8 cellular contexts compared by ENCODE assay signal in the genomic region with DNA sequence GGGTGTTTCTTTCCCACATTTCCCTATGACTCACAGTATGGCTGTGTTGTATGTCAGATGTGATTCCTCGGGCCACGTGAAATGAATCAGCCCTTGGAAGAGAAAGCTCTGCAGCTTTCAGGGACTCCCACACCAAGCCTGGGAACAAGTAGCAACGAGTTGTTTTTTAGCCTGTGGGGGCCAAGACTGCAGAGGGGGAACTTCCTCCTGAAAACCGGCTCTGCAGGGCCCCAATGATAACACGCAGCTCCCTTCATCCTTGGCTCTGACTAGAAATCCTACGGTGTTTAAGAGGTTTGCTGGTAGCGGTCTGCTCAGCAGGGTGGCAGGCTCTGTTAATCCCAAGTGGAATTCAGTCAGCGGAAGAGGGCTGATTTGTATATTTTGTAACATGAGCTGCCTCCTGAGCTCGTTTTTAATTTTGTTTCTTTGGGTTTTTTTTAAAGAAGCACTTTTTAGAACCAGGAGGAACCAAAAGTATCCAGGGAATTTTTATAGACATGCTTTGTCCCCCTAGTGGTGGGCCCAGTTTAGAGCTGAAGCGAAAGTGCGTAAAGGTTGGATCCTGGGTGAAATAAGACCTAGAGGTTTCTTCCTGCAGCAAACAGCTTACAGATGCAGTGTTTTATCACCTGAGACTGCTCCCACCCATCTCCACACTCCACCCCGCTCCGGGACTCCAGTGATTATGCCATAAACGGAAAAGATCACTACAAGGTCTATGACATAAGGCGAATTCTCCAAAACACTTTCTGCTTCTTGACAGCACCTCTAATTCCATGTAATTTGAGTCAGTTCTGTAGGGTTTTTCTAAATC. TPM values are rescaled to one million over a fixed set of nuclear protein-coding genes. Genes with fewer than 3 reads are reported as not detected.
A peak's percentile ranks its signal among the peaks of the same experiment; 100 is the strongest.
DNase-seq lines count a peak whose midpoint lies in the region; ATAC-seq, FAIRE-seq and TF ChIP-seq lines count a peak whose summit lies in the region.

No MANE protein-coding gene starts in this region.

- peak; percentile 91 for FAIRE-seq in RCC 7860 (lab: Jason Lieb, UNC)

- peaks cover 23% of the 10 kb centered on the region in 2 experiments for H3K4me1 ChIP-seq in HCT116 (ENCODE audit: control insufficient read depth in 1 of 2, insufficient read depth in 2 of 2, low read length in 2 of 2)

- CTCF ChIA-PET in AG04450 (lab: Charles Lee): interaction anchor here (0.6 to 1.7 kb wide), 80 partner anchors 9 to 391 kb away, joined by 3 to 37 read pairs (median 4); no protein-coding TSS in a partner anchor
- CTCF ChIA-PET in HCT116 (lab: Charles Lee): interaction anchor here (0.6 to 1.6 kb wide), 19 partner anchors 9 to 272 kb away, joined by 3 to 20 read pairs (median 4); no protein-coding TSS in a partner anchor

- RAD21 ChIA-PET in HCT116 (lab: Charles Lee; ENCODE audit: low non-redundant PET in 1 of 2, low total read pairs in 2 of 2, uncharacterized antibody in 2 of 2, unreplicated experiment in 2 of 2): interaction anchor here in 1 of 2 experiments (1.7 kb wide), 1 partner anchor 272 kb away, joined by 5 read pairs; no protein-coding TSS in a partner anchor

- TF ChIP-seq RAD21 in HCT116 (IDR thresholded peaks at IDR 0.05; ENCODE audit: low read depth): no peak; the same call in 1 of the 2 replicates

- H3K9me3 ChIP-seq in AG04450 (ENCODE audit: control insufficient read depth, insufficient read depth, low read length) (no peaks in the 10 kb centered on the region), HCT116 (ENCODE audit: control insufficient read depth in 1 of 2, insufficient read depth in 1 of 2, low read depth in 1 of 2, low read length in 2 of 2) (no peaks in the 10 kb centered on the region)

- TF ChIP-seq POLR2A in HCT116 (IDR thresholded peaks at IDR 0.05; ENCODE audit: borderline replicate concordance, extremely low read depth, insufficient read depth, insufficient read length): no peak

- no peaks in the 10 kb centered on the region for H3K9me2 ChIP-seq in HCT116 (ENCODE audit: insufficient read depth)

- H2AFZ ChIP-seq in HCT116 (ENCODE audit: low read depth, low read length, poor library complexity, severe bottlenecking): peak overlapping the region; percentile 84

- peak; percentile 83 for DNase-seq in AG04450 (ENCODE audit: low read depth, low spot score)
- DNase-seq in HCT116 (ENCODE audit: low read depth, low spot score): peak; percentile 62
- DNase-seq in RCC 7860 (ENCODE audit: low spot score): peak; percentile 89
- DNase-seq in myocyte (ENCODE audit: low read depth): peak; percentile 95

- intact Hi-C loops in HCT116 (cut with micrococcal nuclease): loop anchor here (1.0 kb wide), 1 partner anchor 273 kb away; no protein-coding TSS in a partner anchor

- ATAC-seq in HCT116 (peak; percentile 86), esophagus mucosa (peak; percentile 93), HG02852 (IDR thresholded peaks at IDR 0.05; ENCODE audit: unreplicated experiment) (no peak), GM21737 (IDR thresholded peaks at IDR 0.05; ENCODE audit: unreplicated experiment) (no peak), GM21576 (IDR thresholded peaks at IDR 0.05; ENCODE audit: unreplicated experiment) (no peak)

- H3K4me3 ChIP-seq in AG04450 (ENCODE audit: low read depth, low read length): peak overlapping the region; percentile 50
- peak overlapping the region; percentile 34 to 54 for H3K4me3 ChIP-seq in HCT116 (replicated peaks in 1 of 2; ENCODE audit: low read depth in 1 of 2, low read length in 2 of 2)

- peak; percentile 88 for TF ChIP-seq CTCF in AG04450 (IDR thresholded peaks at IDR 0.05; ENCODE audit: low read depth, low read length)
- peak; percentile 54 to 95 (median 85); a peak in 5 of 6 replicates for TF ChIP-seq CTCF in HCT116 (IDR thresholded peaks at IDR 0.05 in 2 of 3, conservative IDR thresholded peaks at IDR 0.05 in 1 of 3; ENCODE audit: borderline replicate concordance in 1 of 3, insufficient read depth in 1 of 3, low read depth in 2 of 3, low read length in 2 of 3)

- peak overlapping the region; percentile 78 for H3K4me2 ChIP-seq in HCT116 (ENCODE audit: low read length)

- no peaks in the 10 kb centered on the region for H3K27me3 ChIP-seq in AG04450 (ENCODE audit: control insufficient read depth, insufficient read depth, low read length)
- H3K27me3 ChIP-seq in HCT116 (ENCODE audit: insufficient read depth, low read length): no peaks in the 10 kb centered on the region

- peak overlapping the region; percentile 38 for H3K9ac ChIP-seq in HCT116 (ENCODE audit: low read length)

- H3K36me3 ChIP-seq in HCT116 (ENCODE audit: control insufficient read depth in 1 of 2, insufficient read depth in 2 of 2, low read length in 2 of 2): no peaks in the 10 kb centered on the region

- H3K27ac ChIP-seq in AG04450 (ENCODE audit: low read depth, low read length): peak overlapping the region; percentile 93
- peak overlapping the region; percentile 78 for H3K27ac ChIP-seq in HCT116 (ENCODE audit: low read depth, low read length)

- no TSS peak for BruUV-seq in HCT116 (replicated peaks; lab: Mats Ljungman, UMichigan)

- H4K20me1 ChIP-seq in HCT116 (ENCODE audit: insufficient read depth): no peaks in the 10 kb centered on the region

- no peaks in the 10 kb centered on the region for H3K79me2 ChIP-seq in HCT116 (ENCODE audit: insufficient read depth, low read length)

- POLR2A ChIA-PET in AG04450 (lab: Yijun Ruan, JAX): interaction anchor here (0.5 to 1.4 kb wide), 7 partner anchors 11 to 272 kb away, joined by 3 to 6 read pairs (median 4); no protein-coding TSS in a partner anchor
- POLR2A ChIA-PET in HCT116 (lab: Charles Lee): no interaction called here

TF ChIP-seq in HCT116, 20 proteins besides CTCF, POLR2A, EP300 and RAD21 (continues in another document):
- TF ChIP-seq, protein P1, sequence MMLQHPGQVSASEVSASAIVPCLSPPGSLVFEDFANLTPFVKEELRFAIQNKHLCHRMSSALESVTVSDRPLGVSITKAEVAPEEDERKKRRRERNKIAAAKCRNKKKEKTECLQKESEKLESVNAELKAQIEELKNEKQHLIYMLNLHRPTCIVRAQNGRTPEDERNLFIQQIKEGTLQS (IDR thresholded peaks at IDR 0.05): no peak
- TF ChIP-seq, protein P2, sequence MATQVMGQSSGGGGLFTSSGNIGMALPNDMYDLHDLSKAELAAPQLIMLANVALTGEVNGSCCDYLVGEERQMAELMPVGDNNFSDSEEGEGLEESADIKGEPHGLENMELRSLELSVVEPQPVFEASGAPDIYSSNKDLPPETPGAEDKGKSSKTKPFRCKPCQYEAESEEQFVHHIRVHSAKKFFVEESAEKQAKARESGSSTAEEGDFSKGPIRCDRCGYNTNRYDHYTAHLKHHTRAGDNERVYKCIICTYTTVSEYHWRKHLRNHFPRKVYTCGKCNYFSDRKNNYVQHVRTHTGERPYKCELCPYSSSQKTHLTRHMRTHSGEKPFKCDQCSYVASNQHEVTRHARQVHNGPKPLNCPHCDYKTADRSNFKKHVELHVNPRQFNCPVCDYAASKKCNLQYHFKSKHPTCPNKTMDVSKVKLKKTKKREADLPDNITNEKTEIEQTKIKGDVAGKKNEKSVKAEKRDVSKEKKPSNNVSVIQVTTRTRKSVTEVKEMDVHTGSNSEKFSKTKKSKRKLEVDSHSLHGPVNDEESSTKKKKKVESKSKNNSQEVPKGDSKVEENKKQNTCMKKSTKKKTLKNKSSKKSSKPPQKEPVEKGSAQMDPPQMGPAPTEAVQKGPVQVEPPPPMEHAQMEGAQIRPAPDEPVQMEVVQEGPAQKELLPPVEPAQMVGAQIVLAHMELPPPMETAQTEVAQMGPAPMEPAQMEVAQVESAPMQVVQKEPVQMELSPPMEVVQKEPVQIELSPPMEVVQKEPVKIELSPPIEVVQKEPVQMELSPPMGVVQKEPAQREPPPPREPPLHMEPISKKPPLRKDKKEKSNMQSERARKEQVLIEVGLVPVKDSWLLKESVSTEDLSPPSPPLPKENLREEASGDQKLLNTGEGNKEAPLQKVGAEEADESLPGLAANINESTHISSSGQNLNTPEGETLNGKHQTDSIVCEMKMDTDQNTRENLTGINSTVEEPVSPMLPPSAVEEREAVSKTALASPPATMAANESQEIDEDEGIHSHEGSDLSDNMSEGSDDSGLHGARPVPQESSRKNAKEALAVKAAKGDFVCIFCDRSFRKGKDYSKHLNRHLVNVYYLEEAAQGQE (IDR thresholded peaks at IDR 0.05; ENCODE audit: low read depth): no peak
- no peak for TF ChIP-seq EZH2 (IDR thresholded peaks at IDR 0.05)
- no peak for TF ChIP-seq CEBPB (IDR thresholded peaks at IDR 0.05; ENCODE audit: low read depth)
- TF ChIP-seq SRF (IDR thresholded peaks at IDR 0.05; ENCODE audit: low read depth): no peak
- peak; percentile 41; the same call in 1 of the 2 replicates for TF ChIP-seq SP1 (IDR thresholded peaks at IDR 0.05; ENCODE audit: low read depth)
- TF ChIP-seq EGR1 (IDR thresholded peaks at IDR 0.05; ENCODE audit: low read depth): no peak
- TF ChIP-seq ZFX (IDR thresholded peaks at IDR 0.05): no peak
- TF ChIP-seq FOSL1 (IDR thresholded peaks at IDR 0.05; ENCODE audit: low read depth): peak; percentile 77
- peak; percentile 11 for TF ChIP-seq TCF7L2 (IDR thresholded peaks at IDR 0.05; ENCODE audit: borderline replicate concordance, extremely low read depth, insufficient read depth, insufficient read length)
- TF ChIP-seq YY1 (IDR thresholded peaks at IDR 0.05; ENCODE audit: extremely low read depth, insufficient replicate concordance, low read depth, low read length): no peak
- TF ChIP-seq, protein P3, sequence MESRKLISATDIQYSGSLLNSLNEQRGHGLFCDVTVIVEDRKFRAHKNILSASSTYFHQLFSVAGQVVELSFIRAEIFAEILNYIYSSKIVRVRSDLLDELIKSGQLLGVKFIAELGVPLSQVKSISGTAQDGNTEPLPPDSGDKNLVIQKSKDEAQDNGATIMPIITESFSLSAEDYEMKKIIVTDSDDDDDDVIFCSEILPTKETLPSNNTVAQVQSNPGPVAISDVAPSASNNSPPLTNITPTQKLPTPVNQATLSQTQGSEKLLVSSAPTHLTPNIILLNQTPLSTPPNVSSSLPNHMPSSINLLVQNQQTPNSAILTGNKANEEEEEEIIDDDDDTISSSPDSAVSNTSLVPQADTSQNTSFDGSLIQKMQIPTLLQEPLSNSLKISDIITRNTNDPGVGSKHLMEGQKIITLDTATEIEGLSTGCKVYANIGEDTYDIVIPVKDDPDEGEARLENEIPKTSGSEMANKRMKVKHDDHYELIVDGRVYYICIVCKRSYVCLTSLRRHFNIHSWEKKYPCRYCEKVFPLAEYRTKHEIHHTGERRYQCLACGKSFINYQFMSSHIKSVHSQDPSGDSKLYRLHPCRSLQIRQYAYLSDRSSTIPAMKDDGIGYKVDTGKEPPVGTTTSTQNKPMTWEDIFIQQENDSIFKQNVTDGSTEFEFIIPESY (IDR thresholded peaks at IDR 0.05; ENCODE audit: extremely low read depth, insufficient replicate concordance, low read length): no peak
- peak; percentile 83 for TF ChIP-seq JUND (IDR thresholded peaks at IDR 0.05)
- no peak for TF ChIP-seq ZNF274 (IDR thresholded peaks at IDR 0.05; ENCODE audit: low read depth, low read length)

RNA-seq across cellular contexts. Expression of a gene that starts 48.8 kb away (rescaled TPM):
- 1.5 and 1.6 TPM in 2 replicates for polyA plus RNA-seq in AG04450 (2011; rRNA removed)
- polyA minus RNA-seq in AG04450 (2011; rRNA and poly(A)+ RNA removed): 1.4 and 1.9 TPM in 2 replicates
- total RNA-seq in HCT116 (2021; ENCODE audit: unreplicated experiment) (22.2 TPM), esophagus mucosa (15.9 TPM), myocyte (1.7 and 2.3 TPM in 2 replicates)
- 43.6 and 44.3 TPM in 2 replicates for polyA plus RNA-seq in HCT116 (2012)
- 1.3 TPM for polyA plus RNA-seq in myocyte (2012)

Comparison
In these comparisons a context has a peak if more than half of its experiments do, and no peak if none do; other contexts are left out.
1. ATAC-seq: peak in HCT116 (single experiment) and esophagus mucosa (single experiment); none in HG02852 (single experiment), GM21737 (single experiment) and GM21576 (single experiment).
2. Peak in every context shown above with its lines, with median percentiles within 50 percentile points of each other: DNase-seq.